Comparison of ENCODE assay signal across 18 cellular contexts in genomic region chr1:234639968-234640367, GRCh38. TPM values are rescaled to one million over a fixed set of nuclear protein-coding genes. Genes with fewer than 3 reads are reported as not detected.
A peak's percentile ranks its signal among the peaks of the same experiment; 100 is the strongest.
DNase-seq lines count a peak whose midpoint lies in the region; ATAC-seq, FAIRE-seq and TF ChIP-seq lines count a peak whose summit lies in the region.
"Had no signal": no experiment of that assay in that cellular context is flagged by ENCODE, and none has a peak within 500 bp of the region (broad histone marks: within the 10 kb centered on the region; RNA-seq: fewer than 3 reads in every experiment).

No MANE protein-coding gene starts in this region.

- intact Hi-C loops in HepG2 (cut with micrococcal nuclease; ENCODE audit: unreplicated experiment) (loop anchor here (1.0 kb wide), 1 partner anchor 28 kb away; no protein-coding TSS in a partner anchor), stomach (cut with DNase I; ENCODE audit: low total_unique reads) (no loop called here)

- no peaks in the 10 kb centered on the region for H3K36me3 Mint-ChIP-seq in GM23338 (ENCODE audit: low read depth)

- H3K9ac ChIP-seq in HepG2 (ENCODE audit: insufficient read depth, low read depth, low read length), result peak overlapping the region; percentile 60
- H3K9ac ChIP-seq: BLaER1 had no signal

- H3K27ac Mint-ChIP-seq in GM23338, result no peak overlapping the region
- H3K27ac Mint-ChIP-seq: H9 had no signal

- peaks cover 3% of the 10 kb centered on the region; the same call in 1 of the 2 replicates for H3K36me3 ChIP-seq in GM23338 (ENCODE audit: insufficient read depth)
- H3K36me3 ChIP-seq in HepG2 (replicated peaks in 1 of 2; ENCODE audit: control insufficient read depth in 1 of 2, insufficient read depth in 2 of 2, low read length in 2 of 2), result no peaks in the 10 kb centered on the region
- H3K36me3 ChIP-seq in stomach, result no peaks in the 10 kb centered on the region
- H3K36me3 ChIP-seq: BLaER1, Peyer's patch had no signal

- H2AFZ ChIP-seq in GM23338 (peak overlapping the region; percentile 74), HepG2 (ENCODE audit: low read length) (no peak overlapping the region)

- CTCF ChIA-PET in HepG2 (lab: Yijun Ruan, JAX; ENCODE audit: low intra/inter-chr PET ratio, low total read pairs), result no interaction called here

- no peak overlapping the region for H3K4me3 ChIP-seq in GM23338
- H3K4me3 ChIP-seq in HepG2 (replicated peaks in 1 of 3; ENCODE audit: insufficient read depth in 1 of 3, low read depth in 2 of 3, low read length in 3 of 3), result peak overlapping the region in 1 of 3 experiments; percentile 6; a peak in 1 of 6 replicates
- H3K4me3 ChIP-seq in stomach, result no peak overlapping the region
- H3K4me3 ChIP-seq: BLaER1, Peyer's patch had no signal

- no peak for DNase-seq in GM23338 (ENCODE audit: low spot score)
- peak; percentile 16 for DNase-seq in SK-MEL-5 (ENCODE audit: low read depth, low spot score)
- no peak for DNase-seq in HepG2 (ENCODE audit: low spot score)
- DNase-seq in stomach, result no peak
- no peak for DNase-seq in NCI-H774 (lab: John Stamatoyannopoulos, UW)
- DNase-seq: H9; NCI-H1048; NCI-H2107; NCI-H345; NCI-H526 treated with DMSO at 0.1 percent for 48 hours; NK-92 treated with Interleukin-12 subunit alpha and Interleukin-12 subunit beta, amount 100 ng/mL, for 24 hours; SHP77 treated with DMSO at 0.1 percent for 48 hours; SW 1271 had no signal

- TF ChIP-seq CTCF in GM23338 (conservative IDR thresholded peaks at IDR 0.05; ENCODE audit: low read depth in 2 of 2) (no peak), HepG2 (CRISPR knock-in tag; IDR thresholded peaks at IDR 0.05) (no peak), stomach (IDR thresholded peaks at IDR 0.05) (no peak)

- no peak for FAIRE-seq in HepG2 (lab: Jason Lieb, UNC)
- FAIRE-seq: GM18507 had no signal

- H3K4me1 Mint-ChIP-seq in GM23338, result peaks cover 5% of the 10 kb centered on the region; the same call in 1 of the 3 replicates

- H3K9me3 ChIP-seq in HepG2 (ENCODE audit: low read length) (no peaks in the 10 kb centered on the region), stomach (no peaks in the 10 kb centered on the region)
- H3K9me3 ChIP-seq: BLaER1, Peyer's patch had no signal

- ATAC-seq in GM23338, result no peak
- ATAC-seq in HepG2, result no peak
- no peak for ATAC-seq in HG03460 (IDR thresholded peaks at IDR 0.05; ENCODE audit: unreplicated experiment)
- ATAC-seq in GM21381 (IDR thresholded peaks at IDR 0.05; ENCODE audit: unreplicated experiment), result no peak

- TF ChIP-seq POLR2A in HepG2 (IDR thresholded peaks at IDR 0.05; ENCODE audit: insufficient read depth in 1 of 2, low read depth in 2 of 2, low read length in 2 of 2) (no peak), stomach (IDR thresholded peaks at IDR 0.05) (no peak)

- POLR2A ChIA-PET in HepG2 (lab: Yijun Ruan, JAX), result interaction anchor here (1.0 to 3.1 kb wide), 16 partner anchors 11 to 433 kb away, joined by 3 to 106 read pairs (median 9); partner anchors contain the start of gene IRF2BP2

- TF ChIP-seq RAD21 in HepG2 (CRISPR knock-in tag; IDR thresholded peaks at IDR 0.05), result no peak

- peaks cover 4% of the 10 kb centered on the region for H3K27me3 Mint-ChIP-seq in GM23338 (ENCODE audit: insufficient read depth, low read depth, poor library complexity)

- H4K20me1 ChIP-seq in GM23338 (replicated peaks; ENCODE audit: insufficient read depth), result no peaks in the 10 kb centered on the region; the same call in 1 of the 2 replicates
- no peaks in the 10 kb centered on the region for H4K20me1 ChIP-seq in HepG2 (ENCODE audit: insufficient read depth, low read length)
- H4K20me1 ChIP-seq: BLaER1 had no signal

- in situ Hi-C loops in SK-MEL-5 (cut with HindIII; ENCODE audit: low pct_unique_long_range_greater_than_20kb, low sequenced_read_pairs) (no loop called here), HepG2 (cut with HindIII; ENCODE audit: extremely low pct_ligation_motif_present, low pct_unique_long_range_greater_than_20kb) (no loop called here)

- TF ChIP-seq EP300 in HepG2 (IDR thresholded peaks at IDR 0.05; ENCODE audit: low read depth in 2 of 2, low read length in 2 of 2) (no peak), HepG2 (CRISPR knock-in tag; IDR thresholded peaks at IDR 0.05; ENCODE audit: borderline replicate concordance) (no peak), stomach (IDR thresholded peaks at IDR 0.05) (no peak)

- H3K4me1 ChIP-seq in GM23338 (ENCODE audit: insufficient read depth) (no peaks in the 10 kb centered on the region), HepG2 (ENCODE audit: insufficient read depth, low read length) (peaks cover 86% of the 10 kb centered on the region), stomach (peaks cover 0 to 32% (median 16%) of the 10 kb centered on the region in 4 donors)

- BruUV-seq in HepG2 (replicated peaks; lab: Mats Ljungman, UMichigan), result no TSS peak

- no peaks in the 10 kb centered on the region for H3F3A ChIP-seq in GM23338 (replicated peaks; ENCODE audit: low read depth)

- H3K9me2 ChIP-seq in GM23338 (ENCODE audit: insufficient read depth), result no peaks in the 10 kb centered on the region

- H3K4me2 ChIP-seq in GM23338 (no peak overlapping the region), HepG2 (ENCODE audit: low read depth, low read length) (peak overlapping the region; percentile 43)
- H3K4me2 ChIP-seq: BLaER1 had no signal

- WGBS in HepG2 (ENCODE audit: low lambda C conversion rate), result 72% methylated on average over 4 of the region's 4 CpGs
- 49 to 73% (median 62%) methylated on average over 4 of the region's 4 CpGs for WGBS in stomach, 5 donors

- no peak overlapping the region for H3K4me3 Mint-ChIP-seq in GM23338
- H3K4me3 Mint-ChIP-seq: H9 had no signal

- no peaks in the 10 kb centered on the region for H3K9me3 Mint-ChIP-seq in GM23338
- H3K9me3 Mint-ChIP-seq: H9 had no signal

- H3K79me2 ChIP-seq in GM23338 (replicated peaks; ENCODE audit: insufficient read depth) (no peaks in the 10 kb centered on the region), HepG2 (ENCODE audit: insufficient read depth, low read length) (no peaks in the 10 kb centered on the region)

- no peaks in the 10 kb centered on the region for H3K27me3 ChIP-seq in GM23338 (ENCODE audit: insufficient read depth)
- H3K27me3 ChIP-seq in HepG2 (ENCODE audit: control insufficient read depth in 1 of 2, insufficient read depth in 2 of 2, low read length in 2 of 2), result no peaks in the 10 kb centered on the region
- no peaks in the 10 kb centered on the region for H3K27me3 ChIP-seq in stomach
- H3K27me3 ChIP-seq: BLaER1, Peyer's patch had no signal

- no peak overlapping the region for H3K27ac ChIP-seq in GM23338 (ENCODE audit: low read depth)
- peak overlapping the region; percentile 84 for H3K27ac ChIP-seq in HepG2 (ENCODE audit: extremely low read length, insufficient read depth, low read length)
- peak overlapping the region in 4 of 5 donors; percentile 42 to 78 (median 56) for H3K27ac ChIP-seq in stomach
- H3K27ac ChIP-seq: BLaER1 had no signal

TF ChIP-seq in GM23338, 12 proteins besides CTCF, POLR2A, EP300 and RAD21 (continues in another document):
- TF ChIP-seq STAT1 (IDR thresholded peaks at IDR 0.05; ENCODE audit: unreplicated experiment), result no peak
- no peak for TF ChIP-seq EZH2phosphoT487 (IDR thresholded peaks at IDR 0.05; ENCODE audit: unreplicated experiment)
- TF ChIP-seq NANOG (IDR thresholded peaks at IDR 0.05; ENCODE audit: borderline replicate concordance), result no peak

TF ChIP-seq in HepG2, 621 proteins besides CTCF, POLR2A, EP300 and RAD21:
- 0 out of 2 replicates have a peak, but pooled peaks have one; percentile 6 for TF ChIP-seq CREB1 (IDR thresholded peaks at IDR 0.05)
- no peak for TF ChIP-seq CREB1 (CRISPR knock-in tag; IDR thresholded peaks at IDR 0.05)
- no peak for TF ChIP-seq HMG20A (CRISPR knock-in tag; IDR thresholded peaks at IDR 0.05; ENCODE audit: borderline replicate concordance)
- no peak for TF ChIP-seq IKZF1 (IDR thresholded peaks at IDR 0.05)
- TF ChIP-seq ATF7 (IDR thresholded peaks at IDR 0.05), result peak; percentile 89
- TF ChIP-seq ATF7 (CRISPR knock-in tag; IDR thresholded peaks at IDR 0.05), result no peak

RNA-seq across cellular contexts. Expression of gene IRF2BP2, which starts 30.0 kb away (rescaled TPM):
- total RNA-seq in GM23338 (2014; rRNA removed; shearing (Covaris generic)), result 62.4 and 62.9 TPM in 2 replicates
- polyA plus RNA-seq in GM23338 (2016; fragmentation: Nextera tagmentation; extraction: Ambion mirVana) (19.4 and 21.5 TPM in 2 replicates), HepG2 (2011; rRNA removed) (140 and 180 TPM in 2 replicates), stomach (10 to 100 TPM; 39.6 to 57.0 (median 51.5) TPM)
- 46.1 and 47.5 TPM in 2 replicates for total RNA-seq in SK-MEL-5 (2014; rRNA removed; shearing (Covaris generic))
- 46.5 and 70.0 TPM in 2 replicates for polyA plus RNA-seq in SK-MEL-5 (2015; cell fraction: cytosol; rRNA removed)
- polyA plus RNA-seq in SK-MEL-5 (2015; cell fraction: nucleus; rRNA removed), result 63.0 and 96.7 TPM in 2 replicates
- total RNA-seq in HepG2 (2016; rRNA removed; fragmentation: Illumina TruSeq; extraction: Trizol) (127 and 147 TPM in 2 replicates), stomach (100 to 1,000 TPM in 2 of 5 donors, 10 to 100 TPM in 3; 58.3 to 218 (median 81.1) TPM)
- total RNA-seq in HepG2 (2016; cell fraction: cytosol; rRNA removed; fragmentation: Illumina TruSeq; extraction: Trizol; ENCODE audit: low read depth), result 25.1 and 26.8 TPM in 2 replicates
- 104 and 154 TPM in 2 replicates for total RNA-seq in HepG2 (2016; cell fraction: insoluble cytoplasmic fraction; rRNA removed; fragmentation: Illumina TruSeq; extraction: Trizol)
- total RNA-seq in HepG2 (2016; cell fraction: membrane; rRNA removed; fragmentation: Illumina TruSeq; extraction: Trizol), result 85.2 and 85.5 TPM in 2 replicates
- 132 and 141 TPM in 2 replicates for total RNA-seq in HepG2 (2016; cell fraction: nucleus; rRNA removed; fragmentation: Illumina TruSeq; extraction: Trizol)
- 82.1 and 111 TPM in 2 replicates for polyA plus RNA-seq in HepG2 (2011; cell fraction: cytosol; rRNA removed)
- polyA plus RNA-seq in HepG2 (2011; cell fraction: nucleus; rRNA removed), result 491 and 557 TPM in 2 replicates
- 136 and 153 TPM in 2 replicates for polyA plus RNA-seq in HepG2 (2012)
- 22.4 and 23.1 TPM in 2 replicates for polyA plus RNA-seq in HepG2 (2016; cell fraction: cytosol; fragmentation: Illumina TruSeq; extraction: Trizol; ENCODE audit: low read depth)
- polyA plus RNA-seq in HepG2 (2016; cell fraction: insoluble cytoplasmic fraction; fragmentation: Illumina TruSeq; extraction: Trizol; ENCODE audit: low read depth), result 127 and 168 TPM in 2 replicates
- 58.5 and 65.6 TPM in 2 replicates for polyA plus RNA-seq in HepG2 (2016; cell fraction: membrane; fragmentation: Illumina TruSeq; extraction: Trizol; ENCODE audit: low read depth)
- 293 and 322 TPM in 2 replicates for polyA plus RNA-seq in HepG2 (2016; cell fraction: nucleus; fragmentation: Illumina TruSeq; extraction: Trizol; ENCODE audit: insufficient read depth, low read depth)
- polyA minus RNA-seq in HepG2 (2011; rRNA and poly(A)+ RNA removed; ENCODE audit: low replicate concordance), result 43.4 and 196 TPM in 2 replicates
- polyA minus RNA-seq in HepG2 (2011; cell fraction: cytosol; rRNA and poly(A)+ RNA removed), result 155 and 170 TPM in 2 replicates
- 115 and 118 TPM in 2 replicates for polyA minus RNA-seq in HepG2 (2011; cell fraction: nucleus; rRNA and poly(A)+ RNA removed)
